ENCODE assay signal across 8 cellular contexts in the genomic region with DNA sequence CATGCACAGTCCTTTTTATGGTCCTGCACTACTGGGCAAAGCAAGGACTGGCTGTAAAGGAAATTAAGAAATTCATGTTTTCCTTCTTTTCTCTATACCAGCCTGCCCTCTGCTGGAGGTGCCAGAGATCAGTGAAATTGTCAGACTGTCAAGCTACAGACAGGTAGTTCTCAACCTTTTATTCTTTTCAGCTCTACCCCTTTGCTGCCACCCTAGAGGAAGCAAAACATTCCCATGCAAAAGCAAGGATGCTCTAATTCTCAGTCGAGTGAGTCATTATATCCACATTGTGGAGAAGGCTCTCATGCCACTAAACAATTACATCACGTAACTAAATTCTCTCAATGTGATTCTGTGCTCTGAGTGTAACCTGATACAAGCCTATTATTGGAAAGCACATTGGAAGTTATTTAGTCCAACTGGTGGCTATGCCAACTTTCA. TPM values are rescaled to one million over a fixed set of nuclear protein-coding genes. Genes with fewer than 3 reads are reported as not detected.
DNase-seq lines count a peak whose midpoint lies in the region; ATAC-seq and TF ChIP-seq lines count a peak whose summit lies in the region.

No MANE protein-coding gene starts in this region.

- no peaks in the 10 kb centered on the region for H3K9me3 ChIP-seq in esophagus squamous epithelium

- H3K36me3 ChIP-seq in esophagus squamous epithelium, result no peaks in the 10 kb centered on the region

- no peak for ATAC-seq in HG02623 (IDR thresholded peaks at IDR 0.05; ENCODE audit: unreplicated experiment)

- H3K36me3 Mint-ChIP-seq in activated CD4-positive, alpha-beta T cell treated with anti-CD3 and anti-CD28 coated beads, Interleukin-2, amount 10 ng/mL, durations not matched to agents 7 days and 5 days (ENCODE audit: low read depth), result no peaks in the 10 kb centered on the region

- POLR2A ChIA-PET in activated CD4-positive, alpha-beta T cell treated with anti-CD3 and anti-CD28 coated beads, Interleukin-2, amount 10 ng/mL, durations not matched to agents 7 days and 5 days (lab: Charles Lee), result no interaction called here

- H3K27me3 ChIP-seq in esophagus squamous epithelium, result peaks cover 0 to 10% (median 0%) of the 10 kb centered on the region in 4 donors

- TF ChIP-seq POLR2A in esophagus squamous epithelium (IDR thresholded peaks at IDR 0.05), result no peak

- no peak overlapping the region for H3K4me3 ChIP-seq in esophagus squamous epithelium

- peaks cover 13% of the 10 kb centered on the region for H3K27me3 Mint-ChIP-seq in activated CD4-positive, alpha-beta T cell treated with anti-CD3 and anti-CD28 coated beads, Interleukin-2, amount 10 ng/mL, durations not matched to agents 7 days and 5 days

- no peak overlapping the region for H3K27ac Mint-ChIP-seq in activated CD4-positive, alpha-beta T cell treated with anti-CD3 and anti-CD28 coated beads, Interleukin-2, amount 10 ng/mL, durations not matched to agents 7 days and 5 days

- no peaks in the 10 kb centered on the region for H3K4me1 ChIP-seq in esophagus squamous epithelium

- no peaks in the 10 kb centered on the region for H3K4me1 Mint-ChIP-seq in activated CD4-positive, alpha-beta T cell treated with anti-CD3 and anti-CD28 coated beads, Interleukin-2, amount 10 ng/mL, durations not matched to agents 7 days and 5 days

- CTCF ChIA-PET in activated CD4-positive, alpha-beta T cell treated with anti-CD3 and anti-CD28 coated beads, Interleukin-2, amount 10 ng/mL, durations not matched to agents 7 days and 5 days (lab: Charles Lee), result interaction anchor here (0.6 to 1.0 kb wide), 2 partner anchors 12 to 14 kb away, joined by 3 to 4 read pairs; no protein-coding TSS in a partner anchor

- intact Hi-C loops in esophagus squamous epithelium (cut with DNase I), result loop anchor here (10.0 kb wide), 1 partner anchor 116 kb away; no protein-coding TSS in a partner anchor

- TF ChIP-seq CTCF in GM13977 (IDR thresholded peaks at IDR 0.05; ENCODE audit: extremely low read depth, insufficient read depth, missing control alignments) (peak; percentile 65), esophagus squamous epithelium (IDR thresholded peaks at IDR 0.05) (peak; percentile 21 to 78 (median 56))

- 13 to 28% methylated on average over 2 of the region's 2 CpGs for WGBS in esophagus squamous epithelium, 2 donors

- in situ Hi-C loops in GM13977 (cut with MboI; ENCODE audit: low pct_unique_long_range_greater_than_20kb, low sequenced_read_pairs, unreplicated experiment), result no loop called here

- no peak overlapping the region for H3K27ac ChIP-seq in esophagus squamous epithelium

- H3K9me3 Mint-ChIP-seq in activated CD4-positive, alpha-beta T cell treated with anti-CD3 and anti-CD28 coated beads, Interleukin-2, amount 10 ng/mL, durations not matched to agents 7 days and 5 days, result no peaks in the 10 kb centered on the region

- no peak overlapping the region for H3K4me3 Mint-ChIP-seq in activated CD4-positive, alpha-beta T cell treated with anti-CD3 and anti-CD28 coated beads, Interleukin-2, amount 10 ng/mL, durations not matched to agents 7 days and 5 days

- DNase-seq in AML-193 (lab: John Stamatoyannopoulos, UW), result peak; percentile 49 to 54
- peak; percentile 64 for DNase-seq in GM13977 (ENCODE audit: low spot score)
- DNase-seq in NCI-H2171 treated with DMSO at 0.1 percent for 48 hours (lab: John Stamatoyannopoulos, UW), result peak; percentile 71
- DNase-seq in activated CD4-positive, alpha-beta T cell treated with anti-CD3 and anti-CD28 coated beads, Interleukin-2, amount 10 ng/mL, durations not matched to agents 7 days and 5 days, result peak; percentile 54
- DNase-seq in esophagus squamous epithelium (lab: John Stamatoyannopoulos, UW), result no peak
- DNase-seq in occipital lobe (lab: John Stamatoyannopoulos, UW), result peak; percentile 14
- DNase-seq in activated CD8-positive, alpha-beta memory T cell treated with anti-CD3 and anti-CD28 coated beads for 24 hours, result no peak

RNA-seq across cellular contexts. Expression of a gene that starts 25.0 kb away (rescaled TPM):
- under 1 TPM; 0.62 to 0.77 TPM for total RNA-seq in activated CD4-positive, alpha-beta T cell treated with anti-CD3 and anti-CD28 coated beads, Interleukin-2, amount 10 ng/mL, durations not matched to agents 7 days and 5 days
- total RNA-seq in esophagus squamous epithelium (10 to 100 TPM in 1 of 4 donors, 1 to 10 TPM in 3; 2.6 to 11.1 (median 2.9) TPM), occipital lobe (23.4 TPM)

Comparison
In these comparisons a context has a peak if more than half of its experiments do, and no peak if none do; other contexts are left out.
1. DNase-seq: peak in AML-193 (2 of 2), GM13977 (single experiment), NCI-H2171 treated with DMSO at 0.1 percent for 48 hours (single experiment), activated CD4-positive, alpha-beta T cell treated with anti-CD3 and anti-CD28 coated beads, Interleukin-2, amount 10 ng/mL, durations not matched to agents 7 days and 5 days (single experiment) and occipital lobe (single experiment); none in esophagus squamous epithelium (single experiment) and activated CD8-positive, alpha-beta memory T cell treated with anti-CD3 and anti-CD28 coated beads for 24 hours (single experiment).